ENCODE assay signal across 7 cellular contexts in genomic region chr20:49915380-49916145, GRCh38.
DNase-seq lines count a peak whose midpoint lies in the region; ATAC-seq, FAIRE-seq and TF ChIP-seq lines count a peak whose summit lies in the region.

Gene SPATA2 (minus strand): TSS chr20:49915529. CDS start chr20:49908490, 7,039 bp downstream.

- no peak for TF ChIP-seq CTCF in astrocyte of the cerebellum (IDR thresholded peaks at IDR 0.05; ENCODE audit: low read depth, low read length, missing control alignments)
- TF ChIP-seq CTCF in retinal pigment epithelial cell (conservative IDR thresholded peaks at IDR 0.05; ENCODE audit: low read depth, low read length) = no peak

- DNase-seq in GM18507 (ENCODE audit: extremely low spot score, insufficient read length, low read depth) (peak; percentile 90), NCI-H2029 treated with DMSO at 0.1 percent for 48 hours (lab: John Stamatoyannopoulos, UW) (peak; percentile 88), T-helper 9 cell (peak; percentile 93), astrocyte of the cerebellum (ENCODE audit: low read depth) (peak; percentile 89), hypothalamus (lab: John Stamatoyannopoulos, UW) (peak; percentile 77 to 99 (median 93)), retinal pigment epithelial cell (ENCODE audit: low read depth) (peak; percentile 79)

- peak within 1 kb of the TSS; percentile 95 for H3K4me3 ChIP-seq in astrocyte of the cerebellum (ENCODE audit: low read depth, low read length)
- H3K4me3 ChIP-seq in retinal pigment epithelial cell (ENCODE audit: low read length) = peak within 1 kb of the TSS; percentile 78

- in situ Hi-C loops in astrocyte of the cerebellum (cut with HindIII; ENCODE audit: low sequenced_read_pairs) = no loop called here

- peak; percentile 74 for FAIRE-seq in GM18507 (lab: Jason Lieb, UNC)

- peak; percentile 84 for ATAC-seq in HG02970 (IDR thresholded peaks at IDR 0.05; ENCODE audit: low FRiP score, unreplicated experiment)

Comparison
In these comparisons a context has a peak if more than half of its experiments do, and no peak if none do; other contexts are left out.
1. Peak in every context shown above with its lines: DNase-seq, ATAC-seq and H3K4me3 ChIP-seq.